ENCODE assay signal across 11 cellular contexts in genomic region chr3:171874251-171874679, GRCh38. TPM values are rescaled to one million over a fixed set of nuclear protein-coding genes. Genes with fewer than 3 reads are reported as not detected.
DNase-seq lines count a peak whose midpoint lies in the region; FAIRE-seq and TF ChIP-seq lines count a peak whose summit lies in the region.
"Had no signal": no experiment of that assay in that cellular context is flagged by ENCODE, and none has a peak within 500 bp of the region (broad histone marks: within the 10 kb centered on the region; RNA-seq: fewer than 3 reads in every experiment).

No MANE protein-coding gene starts in this region.

- H3K4me2 ChIP-seq in astrocyte (ENCODE audit: low read length) = peak overlapping the region; percentile 65

- no peaks in the 10 kb centered on the region for H3K36me3 Mint-ChIP-seq in astrocyte (ENCODE audit: low read depth, unreplicated experiment)

- DNase-seq in HK-2 (ENCODE audit: unreplicated experiment) = peak; percentile 67
- peak; percentile 99 for DNase-seq in astrocyte (ENCODE audit: low read depth)
- no peak for DNase-seq in superior temporal gyrus (ENCODE audit: extremely low spot score)
- no peak for DNase-seq in cerebellar nuclear complex (lab: John Stamatoyannopoulos, UW)
- DNase-seq in substantia nigra (lab: John Stamatoyannopoulos, UW) = no peak
- no peak for DNase-seq in DMS79 (lab: John Stamatoyannopoulos, UW)
- DNase-seq: activated naive CD4-positive, alpha-beta T cell treated with anti-CD3 and anti-CD28 coated beads for 36 hours; NCI-H524 treated with DMSO at 0.1 percent for 48 hours; stimulated activated CD4-positive, alpha-beta T cell treated with anti-CD3 and anti-CD28 coated beads, Interleukin-12 subunit alpha, Interleukin-12 subunit beta, amount 100 ng/mL, for 4 hours had no signal

- H3K36me3 ChIP-seq in astrocyte (ENCODE audit: insufficient read depth, low read length) (no peaks in the 10 kb centered on the region), iPS-18a (ENCODE audit: control insufficient read depth, low read depth, low read length) (no peaks in the 10 kb centered on the region), stomach smooth muscle (ENCODE audit: control insufficient read depth in 2 of 2, insufficient read depth in 2 of 2, low read length in 2 of 2) (no peaks in the 10 kb centered on the region)

- TF ChIP-seq CTCF in astrocyte (IDR thresholded peaks at IDR 0.05; ENCODE audit: insufficient read depth, low read depth, low read length) = no peak

- H2AFZ ChIP-seq in astrocyte (ENCODE audit: low read depth, low read length) = no peak overlapping the region

- H3K27me3 ChIP-seq in astrocyte (ENCODE audit: insufficient read depth, low read length) = no peaks in the 10 kb centered on the region
- H3K27me3 ChIP-seq in iPS-18a (ENCODE audit: control insufficient read depth, insufficient read depth, low read length) = no peaks in the 10 kb centered on the region
- no peaks in the 10 kb centered on the region for H3K27me3 ChIP-seq in stomach smooth muscle (ENCODE audit: control insufficient read depth in 1 of 2, insufficient read depth in 2 of 2, low read length in 2 of 2)

- peak overlapping the region; percentile 75 for H3K9ac ChIP-seq in astrocyte (ENCODE audit: low read length)
- H3K9ac ChIP-seq in iPS-18a (ENCODE audit: low read length) = peak overlapping the region; percentile 13
- no peak overlapping the region for H3K9ac ChIP-seq in stomach smooth muscle (ENCODE audit: low read length in 2 of 2)

- H3K4me3 Mint-ChIP-seq in astrocyte (ENCODE audit: unreplicated experiment) = peak overlapping the region; percentile 10
- H3K4me3 Mint-ChIP-seq: activated naive CD4-positive, alpha-beta T cell treated with anti-CD3 and anti-CD28 coated beads for 36 hours had no signal

- H3K27me3 Mint-ChIP-seq in astrocyte (ENCODE audit: low read depth, unreplicated experiment) = no peaks in the 10 kb centered on the region

- peak overlapping the region; percentile 99 for H3K27ac Mint-ChIP-seq in astrocyte (ENCODE audit: unreplicated experiment)
- H3K27ac Mint-ChIP-seq: activated naive CD4-positive, alpha-beta T cell treated with anti-CD3 and anti-CD28 coated beads for 36 hours had no signal

- H3K9me3 Mint-ChIP-seq in astrocyte (ENCODE audit: unreplicated experiment) = no peaks in the 10 kb centered on the region
- H3K9me3 Mint-ChIP-seq: activated naive CD4-positive, alpha-beta T cell treated with anti-CD3 and anti-CD28 coated beads for 36 hours had no signal

- no peaks in the 10 kb centered on the region for H4K20me1 ChIP-seq in astrocyte (ENCODE audit: insufficient read depth, low read length)

- no peak overlapping the region for H3K4me3 ChIP-seq in astrocyte (ENCODE audit: insufficient read depth, low read depth, low read length)
- no peak overlapping the region for H3K4me3 ChIP-seq in iPS-18a (ENCODE audit: low read length)
- no peak overlapping the region for H3K4me3 ChIP-seq in stomach smooth muscle (ENCODE audit: low read length in 2 of 2)

- no peaks in the 10 kb centered on the region for H3K79me2 ChIP-seq in astrocyte (ENCODE audit: insufficient read depth, low read length)

- peaks cover 36% of the 10 kb centered on the region for H3K4me1 ChIP-seq in astrocyte (ENCODE audit: insufficient read depth, low read length)
- H3K4me1 ChIP-seq in iPS-18a (ENCODE audit: control insufficient read depth, low read depth, low read length) = peaks cover 36% of the 10 kb centered on the region
- H3K4me1 ChIP-seq in stomach smooth muscle (ENCODE audit: control insufficient read depth, insufficient read depth, low read length) = peaks cover 13% of the 10 kb centered on the region

- peaks cover 62% of the 10 kb centered on the region for H3K4me1 Mint-ChIP-seq in astrocyte (ENCODE audit: low read depth, unreplicated experiment)

- peak; percentile 90 for FAIRE-seq in astrocyte (lab: Jason Lieb, UNC)

- H3K9me3 ChIP-seq in astrocyte (ENCODE audit: insufficient read depth, low read depth, low read length) (no peaks in the 10 kb centered on the region), iPS-18a (ENCODE audit: control insufficient read depth, low read depth, low read length) (no peaks in the 10 kb centered on the region), stomach smooth muscle (ENCODE audit: control insufficient read depth in 2 of 2, low read length in 2 of 2) (no peaks in the 10 kb centered on the region)

- H3K27ac ChIP-seq in astrocyte (ENCODE audit: low read depth, low read length) (peak overlapping the region; percentile 91), iPS-18a (ENCODE audit: low read length) (peak overlapping the region; percentile 66), stomach smooth muscle (ENCODE audit: low read length) (peak overlapping the region; percentile 24), substantia nigra (ENCODE audit: low read depth, low read length, poor library complexity, severe bottlenecking) (no peak overlapping the region)

RNA-seq across cellular contexts. Expression of gene TMEM212, which starts 31.1 kb away (rescaled TPM):
- total RNA-seq in astrocyte = not detected in 2 replicates
- total RNA-seq: activated naive CD4-positive, alpha-beta T cell treated with anti-CD3 and anti-CD28 coated beads for 36 hours had no signal

Comparison
In these comparisons a context has a peak if more than half of its experiments do, and no peak if none do; other contexts are left out.
1. DNase-seq: peak in HK-2 (single experiment) and astrocyte (single experiment); none in superior temporal gyrus (single experiment), cerebellar nuclear complex (0 of 2), substantia nigra (0 of 49) and DMS79 (single experiment).
2. H3K9ac ChIP-seq: peak in astrocyte (single experiment) and iPS-18a (single experiment); none in stomach smooth muscle (0 of 2).